Comparison of ENCODE assay signal across 8 cellular contexts in genomic region chr16:57591086-57591869, GRCh38. TPM values are rescaled to one million over a fixed set of nuclear protein-coding genes. Genes with fewer than 3 reads are reported as not detected.
DNase-seq lines count a peak whose midpoint lies in the region; ATAC-seq lines count a peak whose summit lies in the region.

No MANE protein-coding gene starts in this region.

- H3K79me2 ChIP-seq in Karpas-422 (ENCODE audit: low read length): no peaks in the 10 kb centered on the region

- no peak overlapping the region for H3K4me2 ChIP-seq in Karpas-422 (ENCODE audit: low read depth, low read length, poor library complexity, severe bottlenecking)

- no peaks in the 10 kb centered on the region for H3K36me3 ChIP-seq in Karpas-422 (ENCODE audit: insufficient read depth, low read length)
- H3K36me3 ChIP-seq in SJSA1: no peaks in the 10 kb centered on the region

- DNase-seq in GDM1 (lab: John Stamatoyannopoulos, UW): peak; percentile 31
- peak; percentile 81 for DNase-seq in Karpas-422
- peak; percentile 80 to 83 for DNase-seq in SJSA1 (ENCODE audit: low read depth in 1 of 2, low spot score in 2 of 2)
- DNase-seq in activated naive CD4-positive, alpha-beta T cell treated with anti-CD3 and anti-CD28 coated beads, Interleukin-2, amount 50 U/mL, for 16 hours: peak; percentile 66
- DNase-seq in glomerular visceral epithelial cell (ENCODE audit: extremely low spot score): peak; percentile 80
- DNase-seq in pons (ENCODE audit: low spot score): peak; percentile 72
- DNase-seq in GM19240 (ENCODE audit: insufficient read length, low spot score): no peak

- H2AFZ ChIP-seq in Karpas-422 (ENCODE audit: low read length): no peak overlapping the region

- no peak overlapping the region for H3K4me3 ChIP-seq in Karpas-422 (ENCODE audit: low read length)
- H3K4me3 ChIP-seq in SJSA1: no peak overlapping the region

- no peaks in the 10 kb centered on the region for H3K4me1 ChIP-seq in Karpas-422 (ENCODE audit: low read length)
- H3K4me1 ChIP-seq in SJSA1 (replicated peaks): peaks cover 16% of the 10 kb centered on the region

- no peaks in the 10 kb centered on the region for H4K20me1 ChIP-seq in Karpas-422 (ENCODE audit: insufficient read depth, low read depth, low read length)

- H3K9me2 ChIP-seq in Karpas-422 (replicated peaks; ENCODE audit: insufficient read depth, low read length): no peaks in the 10 kb centered on the region

- H3K9ac ChIP-seq in Karpas-422 (ENCODE audit: low read length): no peak overlapping the region

- H3K27ac ChIP-seq in Karpas-422 (ENCODE audit: low read length): no peak overlapping the region
- H3K27ac ChIP-seq in SJSA1: peak overlapping the region; percentile 24

- ATAC-seq in GM21786 (IDR thresholded peaks at IDR 0.05; ENCODE audit: unreplicated experiment): peak; percentile 64

- no peaks in the 10 kb centered on the region for H3K27me3 ChIP-seq in Karpas-422 (ENCODE audit: low read length)
- no peaks in the 10 kb centered on the region for H3K27me3 ChIP-seq in SJSA1 (replicated peaks)

- H3K9me3 ChIP-seq in Karpas-422 (ENCODE audit: low read length) (no peaks in the 10 kb centered on the region), SJSA1 (replicated peaks) (0 out of 2 replicates have a peak, but pooled peaks cover 2% of the 10 kb centered on the region)

RNA-seq across cellular contexts. Expression of gene ADGRG1, which starts 37.2 kb away (rescaled TPM):
- not detected in 2 replicates for total RNA-seq in Karpas-422 (2014; rRNA removed; shearing (Covaris generic); ENCODE audit: low replicate concordance)
- 0.47 TPM in 1 of 2 replicates, not detected in the other for total RNA-seq in SJSA1 (2014; rRNA removed; shearing (Covaris generic))

RNA-seq across cellular contexts. Expression of gene ADGRG5, which starts 48.8 kb away (rescaled TPM):
- 2.9 and 3.0 TPM in 2 replicates for total RNA-seq in Karpas-422 (2014; rRNA removed; shearing (Covaris generic); ENCODE audit: low replicate concordance)
- not detected in 2 replicates for total RNA-seq in SJSA1 (2014; rRNA removed; shearing (Covaris generic))

RNA-seq across cellular contexts. Expression of gene CCDC102A, which starts 54.9 kb away (rescaled TPM):
- 5.9 and 25.7 TPM in 2 replicates for total RNA-seq in Karpas-422 (2014; rRNA removed; shearing (Covaris generic); ENCODE audit: low replicate concordance)
- total RNA-seq in SJSA1 (2014; rRNA removed; shearing (Covaris generic)): 13.4 and 24.5 TPM in 2 replicates
